23 cellular contexts compared by ENCODE assay signal in genomic region chr5:168217497-168217896, GRCh38.
DNase-seq lines count a peak whose midpoint lies in the region; ATAC-seq and TF ChIP-seq lines count a peak whose summit lies in the region.
"Had no signal": no experiment of that assay in that cellular context is flagged by ENCODE, and none has a peak within 500 bp of the region (broad histone marks: within the 10 kb centered on the region; RNA-seq: fewer than 3 reads in every experiment).

No MANE protein-coding gene starts in this region.

- no peak for TF ChIP-seq CTCF in A673 (conservative IDR thresholded peaks at IDR 0.05; ENCODE audit: low read depth, low read length)
- no peak for TF ChIP-seq CTCF in foreskin keratinocyte (conservative IDR thresholded peaks at IDR 0.05)

- peaks cover 8% of the 10 kb centered on the region for H3K36me3 ChIP-seq in A673 (ENCODE audit: insufficient read depth, low read length, poor library complexity, severe bottlenecking)
- H3K36me3 ChIP-seq: BE2C, MG63 had no signal

- H3K27me3 ChIP-seq in A673 (replicated peaks; ENCODE audit: insufficient read depth, low read depth, low read length, poor library complexity), result no peaks in the 10 kb centered on the region
- H3K27me3 ChIP-seq in foreskin keratinocyte, result no peaks in the 10 kb centered on the region
- H3K27me3 ChIP-seq: BE2C, MG63 had no signal

- intact Hi-C loops in A673 (cut with micrococcal nuclease; ENCODE audit: unreplicated experiment), result loop anchor here (5.0 to 10.0 kb wide), 2 partner anchors 513 to 640 kb away; no protein-coding TSS in a partner anchor

- no peaks in the 10 kb centered on the region for H3K9me3 ChIP-seq in A673 (ENCODE audit: low read depth, low read length, poor library complexity, severe bottlenecking)
- H3K9me3 ChIP-seq: BE2C, MG63 had no signal

- H3K4me1 ChIP-seq in A673 (ENCODE audit: insufficient read depth, low read length, poor library complexity, severe bottlenecking) (peaks cover 52% of the 10 kb centered on the region), foreskin keratinocyte (no peaks in the 10 kb centered on the region)
- H3K4me1 ChIP-seq: BE2C had no signal

- DNase-seq in DMS153 (lab: John Stamatoyannopoulos, UW) (peak; percentile 47), DMS153 treated with DMSO at 0.1 percent for 48 hours (lab: John Stamatoyannopoulos, UW; ENCODE audit: unreplicated experiment) (no peak), A673 (ENCODE audit: low spot score) (no peak), NCI-H2227 (lab: John Stamatoyannopoulos, UW; ENCODE audit: unreplicated experiment) (peak; percentile 19), left lobe of liver (ENCODE audit: low spot score) (no peak), foreskin keratinocyte (no peak)
- DNase-seq: ACHN; BE2C; CD8-positive, alpha-beta memory T cell; DMS 273 treated with DMSO at 0.1 percent for 48 hours; IMR-90; KG1; MG63; NCI-H1694; NCI-H2081 treated with DMSO at 0.1 percent for 48 hours; NCI-H82; SIG-M5 had no signal

- POLR2A ChIA-PET in A673 (lab: Charles Lee; ENCODE audit: low non-redundant PET), result interaction anchor here (0.6 kb wide), 1 partner anchor 635 kb away, joined by 3 read pairs; no protein-coding TSS in a partner anchor

- H3K27ac ChIP-seq in A673 (ENCODE audit: low read depth, low read length, poor library complexity, severe bottlenecking), result peak overlapping the region; percentile 55
- H3K27ac ChIP-seq in foreskin keratinocyte, result no peak overlapping the region
- H3K27ac ChIP-seq: 22Rv1, RWPE1, SK-N-MC had no signal

- no peak overlapping the region for H3K4me3 ChIP-seq in A673 (ENCODE audit: low read depth, low read length, poor library complexity, severe bottlenecking)
- H3K4me3 ChIP-seq: MG63, SK-N-MC had no signal

- peak; percentile 19 for ATAC-seq in left lobe of liver
- no peak for ATAC-seq in GM21423 (IDR thresholded peaks at IDR 0.05; ENCODE audit: unreplicated experiment)
- ATAC-seq in foreskin keratinocyte, result no peak
- ATAC-seq in HG02870 (IDR thresholded peaks at IDR 0.05; ENCODE audit: unreplicated experiment), result no peak
- ATAC-seq: Panc1 had no signal

- no TSS peak for BruUV-seq in A673 (replicated peaks; lab: Mats Ljungman, UMichigan)

- CTCF ChIA-PET in A673 (lab: Charles Lee), result no interaction called here

Comparison
In these comparisons a context has a peak if more than half of its experiments do, and no peak if none do; other contexts are left out.
1. DNase-seq: peak in DMS153 (single experiment) and NCI-H2227 (single experiment); none in DMS153 treated with DMSO at 0.1 percent for 48 hours (single experiment), A673 (single experiment), left lobe of liver (single experiment) and foreskin keratinocyte (0 of 2).